1 cellular context compared by ENCODE assay signal in genomic region chr4:168541608-168541953, GRCh38.
TF ChIP-seq lines count a peak whose summit lies in the region.

No MANE protein-coding gene starts in this region.

TF ChIP-seq in HCT116, 20 proteins besides CTCF, POLR2A, EP300 and RAD21 (continued from another document):
- TF ChIP-seq ZBTB33 (IDR thresholded peaks at IDR 0.05; ENCODE audit: extremely low read depth, insufficient replicate concordance, low read length) = no peak
- TF ChIP-seq SP1 (IDR thresholded peaks at IDR 0.05; ENCODE audit: low read depth) = no peak
